ENCODE assay signal across 33 cellular contexts in the genomic region with DNA sequence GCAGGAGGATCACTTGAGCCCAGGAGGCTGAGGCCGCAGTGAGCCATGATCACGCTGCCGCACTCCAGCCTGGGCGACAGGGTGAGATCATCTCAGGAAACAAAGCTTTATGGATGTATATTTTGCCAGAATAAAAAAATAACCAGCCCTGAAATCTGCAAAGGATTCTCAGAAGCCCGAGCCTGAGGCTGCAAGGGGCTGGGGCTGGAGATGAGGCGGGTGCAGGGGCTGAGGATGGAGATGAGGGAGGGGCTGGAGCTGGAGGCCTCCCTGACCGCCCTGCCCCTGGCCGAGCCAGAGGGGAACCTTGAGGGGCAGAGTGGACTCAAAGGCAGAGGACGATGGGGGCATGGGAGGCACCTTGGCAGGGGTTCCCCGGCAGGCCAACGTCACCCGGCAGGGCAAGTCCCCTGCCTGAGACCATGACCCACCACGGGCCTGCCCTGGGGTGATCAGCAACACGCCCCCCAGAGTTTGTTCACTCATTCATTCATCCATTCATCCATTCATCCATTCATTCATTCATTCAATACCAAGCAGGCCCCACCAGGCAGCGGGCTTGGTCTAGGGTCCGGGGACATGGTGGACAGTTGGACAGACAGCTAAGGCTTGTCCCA. TPM values are rescaled to one million over a fixed set of nuclear protein-coding genes. Genes with fewer than 3 reads are reported as not detected.
"Had no signal": no experiment of that assay in that cellular context is flagged by ENCODE, and none has a peak within 500 bp of the region (broad histone marks: within the 10 kb centered on the region; RNA-seq: fewer than 3 reads in every experiment).

No MANE protein-coding gene starts in this region.

- H3K9me3 ChIP-seq: ascending aorta, MG63, SJSA1, SK-N-SH had no signal

- H3K4me2 ChIP-seq: PC-9, SK-N-SH had no signal

- H3K27me3 Mint-ChIP-seq: activated CD4-positive, alpha-beta T cell treated with anti-CD3 and anti-CD28 coated beads, Interleukin-2, amount 10 ng/mL, durations not matched to agents 24 days and 14 days; activated naive CD8-positive, alpha-beta T cell treated with anti-CD3 and anti-CD28 coated beads, Interleukin-2, amount 10 ng/mL, durations not matched to agents 7 days and 5 days; activated T-cell treated with anti-CD3 and anti-CD28 coated beads, Interleukin-2, amount 50 U/mL, for 24 hours; central memory CD8-positive, alpha-beta T cell had no signal

- H3K4me1 ChIP-seq: ascending aorta had no signal

- H3K36me3 ChIP-seq: cardiac muscle cell, MG63 had no signal

- ATAC-seq: activated CD8-positive, alpha-beta T cell treated with anti-CD3 and anti-CD28 coated beads, Interleukin-2, amount 10 ng/mL, durations not matched to agents 7 days and 5 days had no signal

- H3K27ac Mint-ChIP-seq: activated CD4-positive, alpha-beta T cell treated with anti-CD3 and anti-CD28 coated beads, Interleukin-2, amount 10 ng/mL, durations not matched to agents 24 days and 14 days; activated CD8-positive, alpha-beta T cell treated with anti-CD3 and anti-CD28 coated beads, Interleukin-2, amount 10 ng/mL, durations not matched to agents 7 days and 5 days; activated naive CD8-positive, alpha-beta T cell treated with anti-CD3 and anti-CD28 coated beads, Interleukin-2, amount 10 ng/mL, durations not matched to agents 7 days and 5 days; activated T-cell treated with anti-CD3 and anti-CD28 coated beads, Interleukin-2, amount 50 U/mL, for 24 hours; T-helper 1 cell treated with Interleukin-12 subunit alpha and Interleukin-12 subunit beta and Interleukin-4 antibody, amounts not matched to agents 30 μg/mL and 1 μg/mL, for 36 hours; T-helper 2 cell treated with Interferon-gamma antibody and Interleukin-4, amounts not matched to agents 5 μg/mL and 100 μg/mL, for 36 hours had no signal

- H3K27me3 ChIP-seq: ascending aorta, cardiac muscle cell, MG63, SJSA1 had no signal

- FAIRE-seq: RCC 7860, TTC549 had no signal

- H3K9me3 Mint-ChIP-seq: activated CD4-positive, alpha-beta T cell treated with anti-CD3 and anti-CD28 coated beads, Interleukin-2, amount 10 ng/mL, durations not matched to agents 24 days and 14 days; activated naive CD8-positive, alpha-beta T cell treated with anti-CD3 and anti-CD28 coated beads, Interleukin-2, amount 10 ng/mL, durations not matched to agents 7 days and 5 days; activated T-cell treated with anti-CD3 and anti-CD28 coated beads, Interleukin-2, amount 50 U/mL, for 24 hours; central memory CD8-positive, alpha-beta T cell; T-helper 1 cell treated with Interleukin-12 subunit alpha and Interleukin-12 subunit beta and Interleukin-4 antibody, amounts not matched to agents 30 μg/mL and 1 μg/mL, for 36 hours; T-helper 2 cell treated with Interferon-gamma antibody and Interleukin-4, amounts not matched to agents 5 μg/mL and 100 μg/mL, for 36 hours had no signal

- H2AFZ ChIP-seq: PC-9 had no signal

- H3K9ac ChIP-seq: SK-N-SH had no signal

- H3K4me3 Mint-ChIP-seq: activated CD4-positive, alpha-beta T cell treated with anti-CD3 and anti-CD28 coated beads, Interleukin-2, amount 10 ng/mL, durations not matched to agents 24 days and 14 days; activated CD8-positive, alpha-beta T cell treated with anti-CD3 and anti-CD28 coated beads, Interleukin-2, amount 10 ng/mL, durations not matched to agents 7 days and 5 days; activated naive CD8-positive, alpha-beta T cell treated with anti-CD3 and anti-CD28 coated beads, Interleukin-2, amount 10 ng/mL, durations not matched to agents 7 days and 5 days; activated T-cell treated with anti-CD3 and anti-CD28 coated beads, Interleukin-2, amount 50 U/mL, for 24 hours; central memory CD8-positive, alpha-beta T cell; T-helper 1 cell treated with Interleukin-12 subunit alpha and Interleukin-12 subunit beta and Interleukin-4 antibody, amounts not matched to agents 30 μg/mL and 1 μg/mL, for 36 hours; T-helper 2 cell treated with Interferon-gamma antibody and Interleukin-4, amounts not matched to agents 5 μg/mL and 100 μg/mL, for 36 hours had no signal

- H3K27ac ChIP-seq: ascending aorta, cardiac muscle cell, PC-9, SJSA1 had no signal

- DNase-seq: activated CD4-positive, alpha-beta T cell treated with anti-CD3 and anti-CD28 coated beads, Interleukin-2, amount 10 ng/mL, durations not matched to agents 24 days and 14 days; activated CD4-positive, alpha-beta T cell treated with anti-CD3 and anti-CD28 coated beads, Interleukin-2, amount 50 U/mL, for 48 hours; activated CD8-positive, alpha-beta T cell treated with anti-CD3 and anti-CD28 coated beads, Interleukin-2, amount 10 ng/mL, durations not matched to agents 7 days and 5 days; activated effector memory CD4-positive, alpha-beta T cell treated with Interleukin-2 at 50 U/mL for 16 hours; activated naive CD4-positive, alpha-beta T cell treated with anti-CD3 and anti-CD28 coated beads, Interleukin-2, amount 50 U/mL, for 16 hours; activated naive CD8-positive, alpha-beta T cell treated with anti-CD3 and anti-CD28 coated beads, Interleukin-2, amount 10 ng/mL, durations not matched to agents 7 days and 5 days; activated T-cell treated with anti-CD3 and anti-CD28 coated beads, Interleukin-2, amount 50 U/mL, for 24 hours; amygdala; Kasumi-1; KG1; MG63; NCI-H1048; NCI-H1105 treated with DMSO at 0.1 percent for 48 hours; NCI-H1436; NCI-H1694; NCI-H1930; NCI-H2107; NCI-H2171; NCI-H510A; NCI-H526; NCI-H748 treated with DMSO at 0.1 percent for 48 hours; NK-92 treated with Interleukin-12 subunit alpha and Interleukin-12 subunit beta, amount 100 ng/mL, for 24 hours; PC-9; SHP77; SK-N-SH had no signal

- H3K4me3 ChIP-seq: ascending aorta, cardiac muscle cell, MG63, PC-9, SJSA1 had no signal

RNA-seq across cellular contexts. Expression of a gene that starts 51.1 kb away (rescaled TPM):
- total RNA-seq: ascending aorta had no signal
